Comparison of ENCODE assay signal across 1 cellular context in the genomic region with DNA sequence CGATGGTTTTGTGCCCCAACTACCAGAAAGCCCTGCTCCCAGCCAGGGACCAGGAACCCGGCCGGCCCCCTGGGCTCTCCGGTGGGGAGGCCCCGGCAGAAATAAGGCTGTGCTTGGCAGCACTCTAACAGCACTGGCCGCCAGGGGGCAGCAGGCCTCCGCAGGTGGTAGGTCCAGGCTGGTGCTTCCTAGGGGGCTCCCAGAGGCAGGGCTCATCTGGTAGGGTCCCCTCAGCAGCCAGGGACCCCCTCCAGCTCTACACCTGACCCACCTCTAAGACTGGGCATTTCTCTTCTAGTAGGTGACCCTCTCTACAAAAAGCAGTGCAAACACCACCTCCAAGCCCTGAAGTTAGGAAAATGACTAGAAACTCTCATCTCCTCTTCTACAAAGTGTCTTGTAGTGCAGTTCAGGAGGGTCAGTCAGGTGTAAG.
TF ChIP-seq lines count a peak whose summit lies in the region.

No MANE protein-coding gene starts in this region.

TF ChIP-seq in GM12878, 131 proteins besides CTCF, POLR2A, EP300 and RAD21 (continued from another document and continues in another):
- TF ChIP-seq, protein P1, sequence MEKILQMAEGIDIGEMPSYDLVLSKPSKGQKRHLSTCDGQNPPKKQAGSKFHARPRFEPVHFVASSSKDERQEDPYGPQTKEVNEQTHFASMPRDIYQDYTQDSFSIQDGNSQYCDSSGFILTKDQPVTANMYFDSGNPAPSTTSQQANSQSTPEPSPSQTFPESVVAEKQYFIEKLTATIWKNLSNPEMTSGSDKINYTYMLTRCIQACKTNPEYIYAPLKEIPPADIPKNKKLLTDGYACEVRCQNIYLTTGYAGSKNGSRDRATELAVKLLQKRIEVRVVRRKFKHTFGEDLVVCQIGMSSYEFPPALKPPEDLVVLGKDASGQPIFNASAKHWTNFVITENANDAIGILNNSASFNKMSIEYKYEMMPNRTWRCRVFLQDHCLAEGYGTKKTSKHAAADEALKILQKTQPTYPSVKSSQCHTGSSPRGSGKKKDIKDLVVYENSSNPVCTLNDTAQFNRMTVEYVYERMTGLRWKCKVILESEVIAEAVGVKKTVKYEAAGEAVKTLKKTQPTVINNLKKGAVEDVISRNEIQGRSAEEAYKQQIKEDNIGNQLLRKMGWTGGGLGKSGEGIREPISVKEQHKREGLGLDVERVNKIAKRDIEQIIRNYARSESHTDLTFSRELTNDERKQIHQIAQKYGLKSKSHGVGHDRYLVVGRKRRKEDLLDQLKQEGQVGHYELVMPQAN (conservative IDR thresholded peaks at IDR 0.05), result no peak
- TF ChIP-seq SMARCA5 (IDR thresholded peaks at IDR 0.05), result 0 out of 2 replicates have a peak, but pooled peaks have one; percentile 21
- TF ChIP-seq, protein P2, sequence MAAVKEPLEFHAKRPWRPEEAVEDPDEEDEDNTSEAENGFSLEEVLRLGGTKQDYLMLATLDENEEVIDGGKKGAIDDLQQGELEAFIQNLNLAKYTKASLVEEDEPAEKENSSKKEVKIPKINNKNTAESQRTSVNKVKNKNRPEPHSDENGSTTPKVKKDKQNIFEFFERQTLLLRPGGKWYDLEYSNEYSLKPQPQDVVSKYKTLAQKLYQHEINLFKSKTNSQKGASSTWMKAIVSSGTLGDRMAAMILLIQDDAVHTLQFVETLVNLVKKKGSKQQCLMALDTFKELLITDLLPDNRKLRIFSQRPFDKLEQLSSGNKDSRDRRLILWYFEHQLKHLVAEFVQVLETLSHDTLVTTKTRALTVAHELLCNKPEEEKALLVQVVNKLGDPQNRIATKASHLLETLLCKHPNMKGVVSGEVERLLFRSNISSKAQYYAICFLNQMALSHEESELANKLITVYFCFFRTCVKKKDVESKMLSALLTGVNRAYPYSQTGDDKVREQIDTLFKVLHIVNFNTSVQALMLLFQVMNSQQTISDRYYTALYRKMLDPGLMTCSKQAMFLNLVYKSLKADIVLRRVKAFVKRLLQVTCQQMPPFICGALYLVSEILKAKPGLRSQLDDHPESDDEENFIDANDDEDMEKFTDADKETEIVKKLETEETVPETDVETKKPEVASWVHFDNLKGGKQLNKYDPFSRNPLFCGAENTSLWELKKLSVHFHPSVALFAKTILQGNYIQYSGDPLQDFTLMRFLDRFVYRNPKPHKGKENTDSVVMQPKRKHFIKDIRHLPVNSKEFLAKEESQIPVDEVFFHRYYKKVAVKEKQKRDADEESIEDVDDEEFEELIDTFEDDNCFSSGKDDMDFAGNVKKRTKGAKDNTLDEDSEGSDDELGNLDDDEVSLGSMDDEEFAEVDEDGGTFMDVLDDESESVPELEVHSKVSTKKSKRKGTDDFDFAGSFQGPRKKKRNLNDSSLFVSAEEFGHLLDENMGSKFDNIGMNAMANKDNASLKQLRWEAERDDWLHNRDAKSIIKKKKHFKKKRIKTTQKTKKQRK (IDR thresholded peaks at IDR 0.05; ENCODE audit: low read depth, low read length), result no peak
- TF ChIP-seq FOXM1 (IDR thresholded peaks at IDR 0.05; ENCODE audit: low read depth, low read length), result peak; percentile 41; the same call in 1 of the 2 replicates
- no peak for TF ChIP-seq CBFB (IDR thresholded peaks at IDR 0.05; ENCODE audit: low read depth)
- TF ChIP-seq NFXL1 (IDR thresholded peaks at IDR 0.05; ENCODE audit: borderline replicate concordance), result no peak
- TF ChIP-seq RB1 (IDR thresholded peaks at IDR 0.05; ENCODE audit: borderline replicate concordance), result peak; percentile 37; the same call in 1 of the 2 replicates
- no peak for TF ChIP-seq RUNX3 (IDR thresholded peaks at IDR 0.05; ENCODE audit: low read length)
- TF ChIP-seq MTA2 (IDR thresholded peaks at IDR 0.05; ENCODE audit: low read depth), result no peak
- TF ChIP-seq NR2F1 (conservative IDR thresholded peaks at IDR 0.05), result no peak
- TF ChIP-seq LARP7 (IDR thresholded peaks at IDR 0.05), result peak; percentile 25; the same call in 1 of the 2 replicates
- TF ChIP-seq MEF2B (IDR thresholded peaks at IDR 0.05; ENCODE audit: partially characterized antibody, poor library complexity, severe bottlenecking), result no peak
- peak; percentile 96 for TF ChIP-seq SMC3 (IDR thresholded peaks at IDR 0.05; ENCODE audit: borderline replicate concordance, low read length)
- TF ChIP-seq GATAD2B (conservative IDR thresholded peaks at IDR 0.05; ENCODE audit: low read depth), result peak; percentile 62
- no peak for TF ChIP-seq CHD2 (IDR thresholded peaks at IDR 0.05; ENCODE audit: borderline replicate concordance, low read depth, low read length)
- TF ChIP-seq YY1 (IDR thresholded peaks at IDR 0.05; ENCODE audit: low read depth, low read length), result peak; percentile 79
- TF ChIP-seq RELA (IDR thresholded peaks at IDR 0.05; ENCODE audit: borderline replicate concordance, partially characterized antibody), result peak; percentile 54
- TF ChIP-seq JUNB (IDR thresholded peaks at IDR 0.05), result no peak
- no peak for TF ChIP-seq GABPA (IDR thresholded peaks at IDR 0.05; ENCODE audit: low read depth)
- TF ChIP-seq, protein P3, sequence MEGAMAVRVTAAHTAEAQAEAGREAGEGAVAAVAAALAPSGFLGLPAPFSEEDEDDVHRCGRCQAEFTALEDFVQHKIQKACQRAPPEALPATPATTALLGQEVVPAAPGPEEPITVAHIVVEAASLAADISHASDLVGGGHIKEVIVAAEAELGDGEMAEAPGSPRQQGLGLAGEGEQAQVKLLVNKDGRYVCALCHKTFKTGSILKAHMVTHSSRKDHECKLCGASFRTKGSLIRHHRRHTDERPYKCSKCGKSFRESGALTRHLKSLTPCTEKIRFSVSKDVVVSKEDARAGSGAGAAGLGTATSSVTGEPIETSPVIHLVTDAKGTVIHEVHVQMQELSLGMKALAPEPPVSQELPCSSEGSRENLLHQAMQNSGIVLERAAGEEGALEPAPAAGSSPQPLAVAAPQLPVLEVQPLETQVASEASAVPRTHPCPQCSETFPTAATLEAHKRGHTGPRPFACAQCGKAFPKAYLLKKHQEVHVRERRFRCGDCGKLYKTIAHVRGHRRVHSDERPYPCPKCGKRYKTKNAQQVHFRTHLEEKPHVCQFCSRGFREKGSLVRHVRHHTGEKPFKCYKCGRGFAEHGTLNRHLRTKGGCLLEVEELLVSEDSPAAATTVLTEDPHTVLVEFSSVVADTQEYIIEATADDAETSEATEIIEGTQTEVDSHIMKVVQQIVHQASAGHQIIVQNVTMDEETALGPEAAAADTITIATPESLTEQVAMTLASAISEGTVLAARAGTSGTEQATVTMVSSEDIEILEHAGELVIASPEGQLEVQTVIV (IDR thresholded peaks at IDR 0.05; ENCODE audit: borderline replicate concordance, partially characterized antibody), result no peak
- TF ChIP-seq, protein P4, sequence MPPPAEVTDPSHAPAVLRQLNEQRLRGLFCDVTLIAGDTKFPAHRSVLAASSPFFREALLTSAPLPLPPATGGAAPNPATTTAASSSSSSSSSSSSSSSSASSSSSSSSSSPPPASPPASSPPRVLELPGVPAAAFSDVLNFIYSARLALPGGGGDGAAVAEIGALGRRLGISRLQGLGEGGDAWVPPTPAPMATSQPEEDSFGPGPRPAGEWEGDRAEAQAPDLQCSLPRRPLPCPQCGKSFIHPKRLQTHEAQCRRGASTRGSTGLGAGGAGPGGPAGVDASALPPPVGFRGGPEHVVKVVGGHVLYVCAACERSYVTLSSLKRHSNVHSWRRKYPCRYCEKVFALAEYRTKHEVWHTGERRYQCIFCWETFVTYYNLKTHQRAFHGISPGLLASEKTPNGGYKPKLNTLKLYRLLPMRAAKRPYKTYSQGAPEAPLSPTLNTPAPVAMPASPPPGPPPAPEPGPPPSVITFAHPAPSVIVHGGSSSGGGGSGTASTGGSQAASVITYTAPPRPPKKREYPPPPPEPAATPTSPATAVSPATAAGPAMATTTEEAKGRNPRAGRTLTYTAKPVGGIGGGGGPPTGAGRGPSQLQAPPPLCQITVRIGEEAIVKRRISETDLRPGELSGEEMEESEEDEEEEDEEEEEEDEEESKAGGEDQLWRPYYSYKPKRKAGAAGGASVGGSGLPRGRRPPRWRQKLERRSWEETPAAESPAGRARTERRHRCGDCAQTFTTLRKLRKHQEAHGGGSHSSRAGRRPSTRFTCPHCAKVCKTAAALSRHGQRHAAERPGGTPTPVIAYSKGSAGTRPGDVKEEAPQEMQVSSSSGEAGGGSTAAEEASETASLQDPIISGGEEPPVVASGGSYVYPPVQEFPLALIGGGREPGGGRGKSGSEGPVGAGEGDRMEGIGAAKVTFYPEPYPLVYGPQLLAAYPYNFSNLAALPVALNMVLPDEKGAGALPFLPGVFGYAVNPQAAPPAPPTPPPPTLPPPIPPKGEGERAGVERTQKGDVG (CRISPR knock-in tag; IDR thresholded peaks at IDR 0.05), result no peak
- no peak for TF ChIP-seq HCFC1 (IDR thresholded peaks at IDR 0.05; ENCODE audit: low read length)
- TF ChIP-seq TCF12 (IDR thresholded peaks at IDR 0.05; ENCODE audit: low read depth, low read length), result 0 out of 2 replicates have a peak, but pooled peaks have one; percentile 41
- TF ChIP-seq PKNOX1 (IDR thresholded peaks at IDR 0.05), result no peak
- TF ChIP-seq, protein P5, sequence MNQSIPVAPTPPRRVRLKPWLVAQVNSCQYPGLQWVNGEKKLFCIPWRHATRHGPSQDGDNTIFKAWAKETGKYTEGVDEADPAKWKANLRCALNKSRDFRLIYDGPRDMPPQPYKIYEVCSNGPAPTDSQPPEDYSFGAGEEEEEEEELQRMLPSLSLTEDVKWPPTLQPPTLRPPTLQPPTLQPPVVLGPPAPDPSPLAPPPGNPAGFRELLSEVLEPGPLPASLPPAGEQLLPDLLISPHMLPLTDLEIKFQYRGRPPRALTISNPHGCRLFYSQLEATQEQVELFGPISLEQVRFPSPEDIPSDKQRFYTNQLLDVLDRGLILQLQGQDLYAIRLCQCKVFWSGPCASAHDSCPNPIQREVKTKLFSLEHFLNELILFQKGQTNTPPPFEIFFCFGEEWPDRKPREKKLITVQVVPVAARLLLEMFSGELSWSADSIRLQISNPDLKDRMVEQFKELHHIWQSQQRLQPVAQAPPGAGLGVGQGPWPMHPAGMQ (IDR thresholded peaks at IDR 0.05; ENCODE audit: borderline replicate concordance), result no peak
- TF ChIP-seq IRF4 (IDR thresholded peaks at IDR 0.05; ENCODE audit: low read depth, low read length), result no peak
- no peak for TF ChIP-seq RBBP5 (conservative IDR thresholded peaks at IDR 0.05)
- no peak for TF ChIP-seq NFIC (IDR thresholded peaks at IDR 0.05; ENCODE audit: low read depth, low read length)
- no peak for TF ChIP-seq TCF7 (IDR thresholded peaks at IDR 0.05; ENCODE audit: borderline replicate concordance)
- no peak for TF ChIP-seq SMAD5 (IDR thresholded peaks at IDR 0.05; ENCODE audit: low read depth)
- TF ChIP-seq STAT3 (IDR thresholded peaks at IDR 0.05; ENCODE audit: low read depth, low read length), result no peak
- TF ChIP-seq ZZZ3 (IDR thresholded peaks at IDR 0.05; ENCODE audit: control insufficient read depth, insufficient read length, low read depth), result no peak
- TF ChIP-seq SIX5 (IDR thresholded peaks at IDR 0.05; ENCODE audit: low read depth, low read length, severe bottlenecking), result no peak
- TF ChIP-seq, protein P6, sequence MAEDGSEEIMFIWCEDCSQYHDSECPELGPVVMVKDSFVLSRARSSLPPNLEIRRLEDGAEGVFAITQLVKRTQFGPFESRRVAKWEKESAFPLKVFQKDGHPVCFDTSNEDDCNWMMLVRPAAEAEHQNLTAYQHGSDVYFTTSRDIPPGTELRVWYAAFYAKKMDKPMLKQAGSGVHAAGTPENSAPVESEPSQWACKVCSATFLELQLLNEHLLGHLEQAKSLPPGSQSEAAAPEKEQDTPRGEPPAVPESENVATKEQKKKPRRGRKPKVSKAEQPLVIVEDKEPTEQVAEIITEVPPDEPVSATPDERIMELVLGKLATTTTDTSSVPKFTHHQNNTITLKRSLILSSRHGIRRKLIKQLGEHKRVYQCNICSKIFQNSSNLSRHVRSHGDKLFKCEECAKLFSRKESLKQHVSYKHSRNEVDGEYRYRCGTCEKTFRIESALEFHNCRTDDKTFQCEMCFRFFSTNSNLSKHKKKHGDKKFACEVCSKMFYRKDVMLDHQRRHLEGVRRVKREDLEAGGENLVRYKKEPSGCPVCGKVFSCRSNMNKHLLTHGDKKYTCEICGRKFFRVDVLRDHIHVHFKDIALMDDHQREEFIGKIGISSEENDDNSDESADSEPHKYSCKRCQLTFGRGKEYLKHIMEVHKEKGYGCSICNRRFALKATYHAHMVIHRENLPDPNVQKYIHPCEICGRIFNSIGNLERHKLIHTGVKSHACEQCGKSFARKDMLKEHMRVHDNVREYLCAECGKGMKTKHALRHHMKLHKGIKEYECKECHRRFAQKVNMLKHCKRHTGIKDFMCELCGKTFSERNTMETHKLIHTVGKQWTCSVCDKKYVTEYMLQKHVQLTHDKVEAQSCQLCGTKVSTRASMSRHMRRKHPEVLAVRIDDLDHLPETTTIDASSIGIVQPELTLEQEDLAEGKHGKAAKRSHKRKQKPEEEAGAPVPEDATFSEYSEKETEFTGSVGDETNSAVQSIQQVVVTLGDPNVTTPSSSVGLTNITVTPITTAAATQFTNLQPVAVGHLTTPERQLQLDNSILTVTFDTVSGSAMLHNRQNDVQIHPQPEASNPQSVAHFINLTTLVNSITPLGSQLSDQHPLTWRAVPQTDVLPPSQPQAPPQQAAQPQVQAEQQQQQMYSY (CRISPR knock-in tag; IDR thresholded peaks at IDR 0.05), result no peak
- no peak for TF ChIP-seq BACH1 (IDR thresholded peaks at IDR 0.05; ENCODE audit: borderline replicate concordance)
